In the genomic region with DNA sequence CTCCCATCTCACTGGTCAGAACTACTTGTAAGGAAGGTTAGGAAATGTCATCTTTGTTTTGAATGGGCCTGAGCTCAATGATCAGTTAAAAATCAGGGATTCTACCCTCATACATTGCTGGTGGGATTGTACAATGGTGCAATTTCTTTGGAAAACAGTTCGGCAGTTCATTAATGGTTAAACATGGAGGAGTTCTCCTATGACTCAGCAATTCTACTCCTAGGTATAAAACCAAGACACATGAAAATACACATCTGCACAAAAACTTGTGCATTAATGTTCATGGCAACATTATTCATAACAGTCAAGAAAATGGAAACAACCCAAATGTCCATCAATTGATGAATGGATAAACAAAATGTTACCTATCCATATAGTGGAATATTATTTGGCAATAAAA, we compare ENCODE assay signal across 1 cellular context.
TF ChIP-seq lines count a peak whose summit lies in the region.

No MANE protein-coding gene starts in this region.

TF ChIP-seq in K562, 482 proteins besides CTCF, POLR2A, EP300 and RAD21 (continues in another document):
- no peak for TF ChIP-seq COPS2 (conservative IDR thresholded peaks at IDR 0.05)
- no peak for TF ChIP-seq DDX20 (tag; IDR thresholded peaks at IDR 0.05; ENCODE audit: low read depth)
- peak; percentile 97 for TF ChIP-seq ZNF316 (IDR thresholded peaks at IDR 0.05)
- no peak for TF ChIP-seq LEF1 (IDR thresholded peaks at IDR 0.05)
- TF ChIP-seq NFE2L1 (tag; IDR thresholded peaks at IDR 0.05; ENCODE audit: borderline replicate concordance, low read depth): peak; percentile 93
- no peak for TF ChIP-seq ETV5 (CRISPR knock-in tag; IDR thresholded peaks at IDR 0.05; ENCODE audit: low read depth)
- no peak for TF ChIP-seq NFXL1 (CRISPR knock-in tag; IDR thresholded peaks at IDR 0.05)
- TF ChIP-seq NFE2 (IDR thresholded peaks at IDR 0.05; ENCODE audit: low read depth): peak; percentile 92
- no peak for TF ChIP-seq FIP1L1 (IDR thresholded peaks at IDR 0.05; ENCODE audit: low read depth, low read length, poor library complexity, severe bottlenecking)
- TF ChIP-seq THRB (CRISPR knock-in tag; conservative IDR thresholded peaks at IDR 0.05): no peak
- TF ChIP-seq ETV1 (tag; conservative IDR thresholded peaks at IDR 0.05; ENCODE audit: low read depth): no peak
- no peak for TF ChIP-seq SRF (CRISPR knock-in tag; IDR thresholded peaks at IDR 0.05)
- TF ChIP-seq CHD4 (IDR thresholded peaks at IDR 0.05; ENCODE audit: insufficient read depth, insufficient replicate concordance, low read depth, low read length, poor library complexity, severe bottlenecking): no peak
- no peak for TF ChIP-seq ZNF318 (IDR thresholded peaks at IDR 0.05; ENCODE audit: borderline replicate concordance in 1 of 2, low read depth in 1 of 2)
- TF ChIP-seq BACH1 (tag; IDR thresholded peaks at IDR 0.05): peak; percentile 91
- no peak for TF ChIP-seq KAT7 (CRISPR knock-in tag; IDR thresholded peaks at IDR 0.05; ENCODE audit: borderline replicate concordance)
- TF ChIP-seq CEBPG (CRISPR knock-in tag; IDR thresholded peaks at IDR 0.05): no peak
- no peak for TF ChIP-seq CEBPG (tag; conservative IDR thresholded peaks at IDR 0.05 in 1 of 2, IDR thresholded peaks at IDR 0.05 in 1 of 2)
- TF ChIP-seq ZNF232 (CRISPR knock-in tag; IDR thresholded peaks at IDR 0.05): no peak
- no peak for TF ChIP-seq POLR2AphosphoS5 (IDR thresholded peaks at IDR 0.05; ENCODE audit: control insufficient read depth, insufficient read depth, low read depth, low read length)
- TF ChIP-seq TEAD4 (IDR thresholded peaks at IDR 0.05; ENCODE audit: low read length): no peak
- TF ChIP-seq TEAD4 (CRISPR knock-in tag; IDR thresholded peaks at IDR 0.05; ENCODE audit: borderline replicate concordance): no peak
- TF ChIP-seq ZBTB33 (CRISPR knock-in tag; IDR thresholded peaks at IDR 0.05): no peak
- TF ChIP-seq RBM25 (IDR thresholded peaks at IDR 0.05; ENCODE audit: low read depth, low read length, severe bottlenecking): no peak
- TF ChIP-seq ZNF124 (CRISPR knock-in tag; IDR thresholded peaks at IDR 0.05): no peak
- TF ChIP-seq ZNF431 (CRISPR knock-in tag; IDR thresholded peaks at IDR 0.05): no peak
- peak; percentile 42; the same call in 1 of the 2 replicates for TF ChIP-seq SMARCA4 (IDR thresholded peaks at IDR 0.05)
- TF ChIP-seq NELFE (IDR thresholded peaks at IDR 0.05; ENCODE audit: insufficient read depth, insufficient read length): no peak
- no peak for TF ChIP-seq ZNF184 (CRISPR knock-in tag; IDR thresholded peaks at IDR 0.05)
- no peak for TF ChIP-seq POLR2AphosphoS2 (IDR thresholded peaks at IDR 0.05; ENCODE audit: low read length)
- TF ChIP-seq ZNF780A (CRISPR knock-in tag; IDR thresholded peaks at IDR 0.05): no peak
- TF ChIP-seq ARHGAP35 (IDR thresholded peaks at IDR 0.05; ENCODE audit: partially characterized antibody): no peak
- TF ChIP-seq XRCC5 (IDR thresholded peaks at IDR 0.05; ENCODE audit: low read depth, low read length): no peak
- TF ChIP-seq MAFF (IDR thresholded peaks at IDR 0.05; ENCODE audit: low read length): peak; percentile 94
- peak; percentile 97 for TF ChIP-seq MAFG (tag; conservative IDR thresholded peaks at IDR 0.05)
- no peak for TF ChIP-seq MBD2 (IDR thresholded peaks at IDR 0.05; ENCODE audit: borderline replicate concordance, low read depth)
- TF ChIP-seq, protein P1, sequence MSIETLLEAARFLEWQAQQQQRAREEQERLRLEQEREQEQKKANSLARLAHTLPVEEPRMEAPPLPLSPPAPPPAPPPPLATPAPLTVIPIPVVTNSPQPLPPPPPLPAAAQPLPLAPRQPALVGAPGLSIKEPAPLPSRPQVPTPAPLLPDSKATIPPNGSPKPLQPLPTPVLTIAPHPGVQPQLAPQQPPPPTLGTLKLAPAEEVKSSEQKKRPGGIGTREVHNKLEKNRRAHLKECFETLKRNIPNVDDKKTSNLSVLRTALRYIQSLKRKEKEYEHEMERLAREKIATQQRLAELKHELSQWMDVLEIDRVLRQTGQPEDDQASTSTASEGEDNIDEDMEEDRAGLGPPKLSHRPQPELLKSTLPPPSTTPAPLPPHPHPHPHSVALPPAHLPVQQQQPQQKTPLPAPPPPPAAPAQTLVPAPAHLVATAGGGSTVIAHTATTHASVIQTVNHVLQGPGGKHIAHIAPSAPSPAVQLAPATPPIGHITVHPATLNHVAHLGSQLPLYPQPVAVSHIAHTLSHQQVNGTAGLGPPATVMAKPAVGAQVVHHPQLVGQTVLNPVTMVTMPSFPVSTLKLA (conservative IDR thresholded peaks at IDR 0.05): no peak
- TF ChIP-seq, protein P2, sequence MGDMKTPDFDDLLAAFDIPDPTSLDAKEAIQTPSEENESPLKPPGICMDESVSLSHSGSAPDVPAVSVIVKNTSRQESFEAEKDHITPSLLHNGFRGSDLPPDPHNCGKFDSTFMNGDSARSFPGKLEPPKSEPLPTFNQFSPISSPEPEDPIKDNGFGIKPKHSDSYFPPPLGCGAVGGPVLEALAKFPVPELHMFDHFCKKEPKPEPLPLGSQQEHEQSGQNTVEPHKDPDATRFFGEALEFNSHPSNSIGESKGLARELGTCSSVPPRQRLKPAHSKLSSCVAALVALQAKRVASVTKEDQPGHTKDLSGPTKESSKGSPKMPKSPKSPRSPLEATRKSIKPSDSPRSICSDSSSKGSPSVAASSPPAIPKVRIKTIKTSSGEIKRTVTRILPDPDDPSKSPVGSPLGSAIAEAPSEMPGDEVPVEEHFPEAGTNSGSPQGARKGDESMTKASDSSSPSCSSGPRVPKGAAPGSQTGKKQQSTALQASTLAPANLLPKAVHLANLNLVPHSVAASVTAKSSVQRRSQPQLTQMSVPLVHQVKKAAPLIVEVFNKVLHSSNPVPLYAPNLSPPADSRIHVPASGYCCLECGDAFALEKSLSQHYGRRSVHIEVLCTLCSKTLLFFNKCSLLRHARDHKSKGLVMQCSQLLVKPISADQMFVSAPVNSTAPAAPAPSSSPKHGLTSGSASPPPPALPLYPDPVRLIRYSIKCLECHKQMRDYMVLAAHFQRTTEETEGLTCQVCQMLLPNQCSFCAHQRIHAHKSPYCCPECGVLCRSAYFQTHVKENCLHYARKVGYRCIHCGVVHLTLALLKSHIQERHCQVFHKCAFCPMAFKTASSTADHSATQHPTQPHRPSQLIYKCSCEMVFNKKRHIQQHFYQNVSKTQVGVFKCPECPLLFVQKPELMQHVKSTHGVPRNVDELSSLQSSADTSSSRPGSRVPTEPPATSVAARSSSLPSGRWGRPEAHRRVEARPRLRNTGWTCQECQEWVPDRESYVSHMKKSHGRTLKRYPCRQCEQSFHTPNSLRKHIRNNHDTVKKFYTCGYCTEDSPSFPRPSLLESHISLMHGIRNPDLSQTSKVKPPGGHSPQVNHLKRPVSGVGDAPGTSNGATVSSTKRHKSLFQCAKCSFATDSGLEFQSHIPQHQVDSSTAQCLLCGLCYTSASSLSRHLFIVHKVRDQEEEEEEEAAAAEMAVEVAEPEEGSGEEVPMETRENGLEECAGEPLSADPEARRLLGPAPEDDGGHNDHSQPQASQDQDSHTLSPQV (IDR thresholded peaks at IDR 0.05): no peak
- peak; percentile 50; the same call in 1 of the 2 replicates for TF ChIP-seq DPF2 (IDR thresholded peaks at IDR 0.05)
- no peak for TF ChIP-seq ZNF644 (tag; IDR thresholded peaks at IDR 0.05; ENCODE audit: low read depth)
- TF ChIP-seq JUND (IDR thresholded peaks at IDR 0.05; ENCODE audit: borderline replicate concordance, low read depth, low read length): no peak
- TF ChIP-seq JUND (tag; IDR thresholded peaks at IDR 0.05; ENCODE audit: borderline replicate concordance, low read depth, low read length): peak; percentile 28; the same call in 1 of the 3 replicates
- no peak for TF ChIP-seq ETV6 (IDR thresholded peaks at IDR 0.05; ENCODE audit: borderline replicate concordance in 1 of 2, low read depth in 2 of 2, low read length in 1 of 2)
- TF ChIP-seq ETV6 (CRISPR knock-in tag; IDR thresholded peaks at IDR 0.05; ENCODE audit: borderline replicate concordance): no peak
- TF ChIP-seq RBM39 (optimal IDR thresholded peaks at IDR 0.05; ENCODE audit: low read depth, low read length): no peak
- no peak for TF ChIP-seq ZNF253 (CRISPR knock-in tag; conservative IDR thresholded peaks at IDR 0.05)
- TF ChIP-seq EHMT2 (IDR thresholded peaks at IDR 0.05): no peak
- TF ChIP-seq ZNF134 (CRISPR knock-in tag; conservative IDR thresholded peaks at IDR 0.05): no peak
- TF ChIP-seq RBM34 (IDR thresholded peaks at IDR 0.05; ENCODE audit: borderline replicate concordance, insufficient read depth, low read length): no peak
- no peak for TF ChIP-seq ZNF655 (CRISPR knock-in tag; IDR thresholded peaks at IDR 0.05)
- TF ChIP-seq ZNF274 (IDR thresholded peaks at IDR 0.05; ENCODE audit: borderline replicate concordance, low read depth, low read length): no peak
